ENCODE assay signal across 20 cellular contexts in genomic region chr10:124996127-124996853, GRCh38. TPM values are rescaled to one million over a fixed set of nuclear protein-coding genes. Genes with fewer than 3 reads are reported as not detected.
DNase-seq lines count a peak whose midpoint lies in the region; ATAC-seq, FAIRE-seq and TF ChIP-seq lines count a peak whose summit lies in the region.
"Had no signal": no experiment of that assay in that cellular context is flagged by ENCODE, and none has a peak within 500 bp of the region (broad histone marks: within the 10 kb centered on the region; RNA-seq: fewer than 3 reads in every experiment).

No MANE protein-coding gene starts in this region.

- H3K9ac ChIP-seq in astrocyte (ENCODE audit: low read length), result no peak overlapping the region

- DNase-seq in left cardiac atrium, result peak; percentile 22
- DNase-seq in Right ventricle myocardium inferior (ENCODE audit: missing footprints), result no peak
- no peak for DNase-seq in astrocyte (ENCODE audit: low read depth)
- peak; percentile 13 to 65 for DNase-seq in left lung
- DNase-seq in spleen, result peak; percentile 74
- DNase-seq in stimulated activated CD4-positive, alpha-beta T cell treated with anti-CD3 and anti-CD28 coated beads, Interleukin-15, amount 100 ng/mL, for 24 hours, result no peak
- no peak for DNase-seq in NCI-H2081 (lab: John Stamatoyannopoulos, UW)
- DNase-seq: activated CD4-positive, alpha-beta T cell treated with anti-CD3 and anti-CD28 coated beads for 1 hour; activated naive CD4-positive, alpha-beta T cell treated with anti-CD3 and anti-CD28 coated beads, Interleukin-2, amount 10 ng/mL, durations not matched to agents 7 days and 5 days; CD4-positive, alpha-beta T cell; colonic mucosa; foreskin keratinocyte; NCI-H2227 treated with DMSO at 0.1 percent for 48 hours; NCI-H82; PC-9; stimulated activated naive CD4-positive, alpha-beta T cell treated with Interleukin-2 at 50 U/mL for 16 hours; thyroid gland had no signal

- TF ChIP-seq CTCF in astrocyte (IDR thresholded peaks at IDR 0.05; ENCODE audit: insufficient read depth, low read depth, low read length) (no peak), left lung (IDR thresholded peaks at IDR 0.05) (no peak), spleen (IDR thresholded peaks at IDR 0.05 in 8 of 11, conservative IDR thresholded peaks at IDR 0.05 in 3 of 11) (no peak)

- H3K27me3 ChIP-seq in astrocyte (ENCODE audit: insufficient read depth, low read length), result no peaks in the 10 kb centered on the region
- no peaks in the 10 kb centered on the region for H3K27me3 ChIP-seq in left lung
- no peaks in the 10 kb centered on the region for H3K27me3 ChIP-seq in spleen (replicated peaks in 1 of 7)
- H3K27me3 ChIP-seq: colonic mucosa, foreskin keratinocyte, thyroid gland had no signal

- no peak overlapping the region for H2AFZ ChIP-seq in astrocyte (ENCODE audit: low read depth, low read length)
- H2AFZ ChIP-seq: PC-9 had no signal

- no peak overlapping the region for H3K4me3 ChIP-seq in astrocyte (ENCODE audit: insufficient read depth, low read depth, low read length)
- H3K4me3 ChIP-seq in left lung, result no peak overlapping the region
- H3K4me3 ChIP-seq in spleen, result no peak overlapping the region
- H3K4me3 ChIP-seq: colonic mucosa, PC-9, thyroid gland had no signal

- peaks cover 5% of the 10 kb centered on the region for H3K4me1 Mint-ChIP-seq in astrocyte (ENCODE audit: low read depth, unreplicated experiment)
- H3K4me1 Mint-ChIP-seq: activated naive CD4-positive, alpha-beta T cell treated with anti-CD3 and anti-CD28 coated beads, Interleukin-2, amount 10 ng/mL, durations not matched to agents 7 days and 5 days had no signal

- peaks cover 14% of the 10 kb centered on the region for H3K36me3 Mint-ChIP-seq in astrocyte (ENCODE audit: low read depth, unreplicated experiment)
- H3K36me3 Mint-ChIP-seq: activated naive CD4-positive, alpha-beta T cell treated with anti-CD3 and anti-CD28 coated beads, Interleukin-2, amount 10 ng/mL, durations not matched to agents 7 days and 5 days had no signal

- peaks cover 24% of the 10 kb centered on the region for H3K79me2 ChIP-seq in astrocyte (ENCODE audit: insufficient read depth, low read length)

- H3K36me3 ChIP-seq in astrocyte (ENCODE audit: insufficient read depth, low read length), result peaks cover 20% of the 10 kb centered on the region
- peaks cover 0 to 100% of the 10 kb centered on the region in 2 donors for H3K36me3 ChIP-seq in left lung
- H3K36me3 ChIP-seq in spleen, result peaks cover 0 to 100% (median 47%) of the 10 kb centered on the region in 6 donors

- FAIRE-seq in astrocyte (lab: Jason Lieb, UNC), result no peak

- ATAC-seq in left cardiac atrium (no peak), Right ventricle myocardium inferior (no peak), left lung (no peak), esophagus mucosa (no peak)
- ATAC-seq: foreskin keratinocyte, right cardiac atrium had no signal

- peak overlapping the region; percentile 55 for H3K27ac Mint-ChIP-seq in astrocyte (ENCODE audit: unreplicated experiment)
- H3K27ac Mint-ChIP-seq: activated naive CD4-positive, alpha-beta T cell treated with anti-CD3 and anti-CD28 coated beads, Interleukin-2, amount 10 ng/mL, durations not matched to agents 7 days and 5 days; CD4-positive, alpha-beta T cell; T-helper 2 cell treated with Interferon-gamma antibody and Interleukin-4, amounts not matched to agents 5 μg/mL and 100 μg/mL, for 36 hours had no signal

- H4K20me1 ChIP-seq in astrocyte (ENCODE audit: insufficient read depth, low read length), result peaks cover 79% of the 10 kb centered on the region

- WGBS in spleen, 5 donors, result 87 to 94% (median 91%) methylated on average over 22 to 24 of the region's 24 CpGs

- intact Hi-C loops in left cardiac atrium (cut with DNase I), result loop anchor here in 1 of 2 donors (10.0 kb wide), 1 partner anchor 59 kb away; no protein-coding TSS in a partner anchor
- intact Hi-C loops in Right ventricle myocardium inferior (cut with DNase I), result loop anchor here (10.0 kb wide), 1 partner anchor 339 kb away; no protein-coding TSS in a partner anchor
- intact Hi-C loops in left lung (cut with DNase I), result no loop called here
- intact Hi-C loops in spleen (cut with DNase I; ENCODE audit: low total_unique reads), result no loop called here

- H3K9me3 Mint-ChIP-seq in astrocyte (ENCODE audit: unreplicated experiment), result no peaks in the 10 kb centered on the region
- H3K9me3 Mint-ChIP-seq: activated naive CD4-positive, alpha-beta T cell treated with anti-CD3 and anti-CD28 coated beads, Interleukin-2, amount 10 ng/mL, durations not matched to agents 7 days and 5 days; CD4-positive, alpha-beta T cell; T-helper 2 cell treated with Interferon-gamma antibody and Interleukin-4, amounts not matched to agents 5 μg/mL and 100 μg/mL, for 36 hours had no signal

- no peaks in the 10 kb centered on the region for H3K9me3 ChIP-seq in astrocyte (ENCODE audit: insufficient read depth, low read depth, low read length)
- no peaks in the 10 kb centered on the region for H3K9me3 ChIP-seq in left lung
- no peaks in the 10 kb centered on the region for H3K9me3 ChIP-seq in spleen
- H3K9me3 ChIP-seq: colonic mucosa, thyroid gland had no signal

- no peak overlapping the region for H3K4me2 ChIP-seq in astrocyte (ENCODE audit: low read length)
- H3K4me2 ChIP-seq: PC-9 had no signal

- H3K27ac ChIP-seq in astrocyte (ENCODE audit: low read depth, low read length), result no peak overlapping the region
- no peak overlapping the region for H3K27ac ChIP-seq in left lung
- no peak overlapping the region for H3K27ac ChIP-seq in spleen
- H3K27ac ChIP-seq: colonic mucosa, foreskin keratinocyte, PC-9, thyroid gland had no signal

- no peaks in the 10 kb centered on the region for H3K27me3 Mint-ChIP-seq in astrocyte (ENCODE audit: low read depth, unreplicated experiment)
- H3K27me3 Mint-ChIP-seq: CD4-positive, alpha-beta T cell had no signal

- H3K4me1 ChIP-seq in astrocyte (ENCODE audit: insufficient read depth, low read length), result peaks cover 20% of the 10 kb centered on the region
- H3K4me1 ChIP-seq in left lung, result peaks cover 16 to 24% of the 10 kb centered on the region in 2 donors
- peaks cover 0 to 44% (median 16%) of the 10 kb centered on the region in 6 donors for H3K4me1 ChIP-seq in spleen
- H3K4me1 ChIP-seq: colonic mucosa, foreskin keratinocyte, thyroid gland had no signal

- no peak for TF ChIP-seq POLR2A in spleen (IDR thresholded peaks at IDR 0.05)

- no peak overlapping the region for H3K4me3 Mint-ChIP-seq in astrocyte (ENCODE audit: unreplicated experiment)
- H3K4me3 Mint-ChIP-seq: activated naive CD4-positive, alpha-beta T cell treated with anti-CD3 and anti-CD28 coated beads, Interleukin-2, amount 10 ng/mL, durations not matched to agents 7 days and 5 days; CD4-positive, alpha-beta T cell; T-helper 2 cell treated with Interferon-gamma antibody and Interleukin-4, amounts not matched to agents 5 μg/mL and 100 μg/mL, for 36 hours had no signal

RNA-seq across cellular contexts. Expression of gene ZRANB1, which starts 54.4 kb away (rescaled TPM):
- total RNA-seq in left cardiac atrium (10 to 100 TPM; 22.9 to 25.7 TPM), Right ventricle myocardium inferior (23.4 TPM), astrocyte (24.5 and 24.9 TPM in 2 replicates), left lung (10 to 100 TPM; 15.3 to 15.5 TPM), spleen (10 to 100 TPM; 16.1 to 28.8 (median 20.3) TPM), esophagus mucosa (14.2 TPM)
- 1 to 10 TPM; 5.0 to 8.0 (median 5.3) TPM for polyA plus RNA-seq in spleen

Comparison
In these comparisons a context has a peak if more than half of its experiments do, and no peak if none do; other contexts are left out.
1. DNase-seq: peak in left cardiac atrium (single experiment), left lung (2 of 2) and spleen (single experiment); none in Right ventricle myocardium inferior (single experiment), astrocyte (single experiment), stimulated activated CD4-positive, alpha-beta T cell treated with anti-CD3 and anti-CD28 coated beads, Interleukin-15, amount 100 ng/mL, for 24 hours (single experiment) and NCI-H2081 (0 of 2).